Comparison of ENCODE assay signal across 18 cellular contexts in the genomic region with DNA sequence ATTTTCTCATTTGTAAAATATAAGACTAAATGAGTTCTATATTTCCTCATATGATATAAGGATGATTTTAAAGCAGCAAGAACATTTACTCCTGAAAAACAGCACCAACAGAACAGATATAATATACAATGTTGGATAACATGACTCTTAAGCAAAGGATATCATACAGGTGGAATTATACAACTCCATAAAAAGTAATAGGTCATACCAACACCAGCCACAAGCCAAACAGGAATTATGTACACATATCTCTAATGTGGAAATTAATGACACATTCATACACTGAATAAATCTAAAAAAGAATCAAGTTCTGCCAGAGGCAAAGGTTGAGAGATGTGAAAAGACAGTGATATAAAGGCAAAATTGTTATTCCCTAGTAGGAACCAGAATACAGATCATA. TPM values are rescaled to one million over a fixed set of nuclear protein-coding genes. Genes with fewer than 3 reads are reported as not detected.
A peak's percentile ranks its signal among the peaks of the same experiment; 100 is the strongest.
DNase-seq lines count a peak whose midpoint lies in the region; ATAC-seq and TF ChIP-seq lines count a peak whose summit lies in the region.
"Had no signal": no experiment of that assay in that cellular context is flagged by ENCODE, and none has a peak within 500 bp of the region (broad histone marks: within the 10 kb centered on the region; RNA-seq: fewer than 3 reads in every experiment).

No MANE protein-coding gene starts in this region.

- CTCF ChIA-PET in WTC11 (lab: Charles Lee), result no interaction called here
- CTCF ChIA-PET in T-cell (lab: Charles Lee), result no interaction called here

- H3K14ac ChIP-seq in mesenchymal stem cell (ENCODE audit: low read length in 2 of 2), result no peak overlapping the region

- H3K9me3 ChIP-seq in mesenchymal stem cell (ENCODE audit: control insufficient read depth, low read length), result no peaks in the 10 kb centered on the region

- peaks cover 87% of the 10 kb centered on the region for H3K4me1 Mint-ChIP-seq in activated naive CD4-positive, alpha-beta T cell treated with anti-CD3 and anti-CD28 coated beads, Interleukin-2, amount 50 U/mL, for 24 hours
- H3K4me1 Mint-ChIP-seq in WTC11 (peaks cover 72% of the 10 kb centered on the region), T-cell (peaks cover 75 to 77% (median 76%) of the 10 kb centered on the region in 3 donors)

- no peaks in the 10 kb centered on the region for H3K4me1 ChIP-seq in mesenchymal stem cell (ENCODE audit: control insufficient read depth, insufficient read depth, low read depth, low read length)

- H3K18ac ChIP-seq in mesenchymal stem cell (ENCODE audit: low read depth in 1 of 2, low read length in 2 of 2), result no peak overlapping the region

- H4K8ac ChIP-seq in mesenchymal stem cell (ENCODE audit: low read length), result no peak overlapping the region

- H2BK120ac ChIP-seq in mesenchymal stem cell (ENCODE audit: low read depth, low read length), result no peak overlapping the region

- H3K4ac ChIP-seq in mesenchymal stem cell (ENCODE audit: low read depth in 1 of 2, low read length in 2 of 2), result no peak overlapping the region

- H3K9me3 Mint-ChIP-seq in activated naive CD4-positive, alpha-beta T cell treated with anti-CD3 and anti-CD28 coated beads, Interleukin-2, amount 50 U/mL, for 24 hours, result no peaks in the 10 kb centered on the region
- H3K9me3 Mint-ChIP-seq in WTC11 (no peaks in the 10 kb centered on the region), T-cell (no peaks in the 10 kb centered on the region)
- H3K9me3 Mint-ChIP-seq: CD4-positive, alpha-beta T cell had no signal

- no peak for DNase-seq in activated naive CD4-positive, alpha-beta T cell treated with Interleukin-2 at 50 U/mL for 16 hours
- DNase-seq in WTC11 (ENCODE audit: low spot score) (no peak), mesenchymal stem cell (no peak), NCI-H1436 treated with DMSO at 0.1 percent for 48 hours (lab: John Stamatoyannopoulos, UW) (no peak), GOT3 (lab: John Stamatoyannopoulos, UW) (no peak), T-cell (no peak)
- DNase-seq in stimulated activated CD4-positive, alpha-beta T cell treated with anti-CD3 and anti-CD28 coated beads, Interleukin-15, amount 100 ng/mL, for 24 hours, result no peak
- DNase-seq: Calu3; CD4-positive, alpha-beta T cell; DMS53; NCI-H1092; NCI-H2081 treated with DMSO at 0.1 percent for 48 hours; NCI-H510A treated with DMSO at 0.1 percent for 48 hours; NCI-H82 had no signal

- no peak overlapping the region for H3K27ac Mint-ChIP-seq in activated naive CD4-positive, alpha-beta T cell treated with anti-CD3 and anti-CD28 coated beads, Interleukin-2, amount 50 U/mL, for 24 hours
- H3K27ac Mint-ChIP-seq in WTC11 (peak overlapping the region; percentile 47), T-cell (no peak overlapping the region)
- H3K27ac Mint-ChIP-seq: B cell; CD4-positive, alpha-beta T cell had no signal

- H3K9ac ChIP-seq in mesenchymal stem cell (ENCODE audit: low read length), result peak overlapping the region; percentile 3

- H2BK15ac ChIP-seq in mesenchymal stem cell (ENCODE audit: low read depth, poor library complexity, severe bottlenecking), result no peak overlapping the region

- H3K23ac ChIP-seq in mesenchymal stem cell (ENCODE audit: low read length in 2 of 2), result no peak overlapping the region

- H2AK5ac ChIP-seq in mesenchymal stem cell (ENCODE audit: low read length, severe bottlenecking), result no peak overlapping the region

- no peaks in the 10 kb centered on the region for H3K79me1 ChIP-seq in mesenchymal stem cell (replicated peaks; ENCODE audit: low read length, poor library complexity, severe bottlenecking)

- H3K36me3 Mint-ChIP-seq in activated naive CD4-positive, alpha-beta T cell treated with anti-CD3 and anti-CD28 coated beads, Interleukin-2, amount 50 U/mL, for 24 hours, result peaks cover 28% of the 10 kb centered on the region
- H3K36me3 Mint-ChIP-seq in WTC11 (peaks cover 24% of the 10 kb centered on the region), T-cell (peaks cover 31% of the 10 kb centered on the region)

- no peak for TF ChIP-seq CTCF in WTC11 (IDR thresholded peaks at IDR 0.05)

- H2AFZ ChIP-seq in mesenchymal stem cell (ENCODE audit: low read depth, low read length), result no peak overlapping the region

- no peak overlapping the region for H3K4me3 ChIP-seq in mesenchymal stem cell (ENCODE audit: insufficient read depth in 1 of 2, low read depth in 1 of 2, low read length in 2 of 2)
- H3K4me3 ChIP-seq: K562 had no signal

- ATAC-seq in WTC11 (no peak), T-cell (replicated peaks in 1 of 4) (no peak)
- ATAC-seq: K562 had no signal

- H3K27ac ChIP-seq in mesenchymal stem cell (ENCODE audit: low read length, poor library complexity, severe bottlenecking), result no peak overlapping the region
- H3K27ac ChIP-seq: 22Rv1 had no signal

- H3K36me3 ChIP-seq in mesenchymal stem cell (ENCODE audit: control insufficient read depth in 1 of 2, insufficient read depth in 2 of 2, low read depth in 1 of 2, low read length in 2 of 2), result peaks cover 0 to 45% of the 10 kb centered on the region in 2 experiments

- H4K91ac ChIP-seq in mesenchymal stem cell (ENCODE audit: low read length), result no peak overlapping the region

- peak overlapping the region; percentile 52 for H3K4me3 Mint-ChIP-seq in activated naive CD4-positive, alpha-beta T cell treated with anti-CD3 and anti-CD28 coated beads, Interleukin-2, amount 50 U/mL, for 24 hours
- H3K4me3 Mint-ChIP-seq in WTC11 (no peak overlapping the region), T-cell (peak overlapping the region in 1 of 3 donors; percentile 4)
- H3K4me3 Mint-ChIP-seq: B cell; CD4-positive, alpha-beta T cell had no signal

- POLR2A ChIA-PET in WTC11 (lab: Charles Lee), result no interaction called here
- POLR2A ChIA-PET in T-cell (lab: Charles Lee), result interaction anchor here in 1 of 2 donors (2.0 kb wide), 1 partner anchor 26 kb away, joined by 5 read pairs; no protein-coding TSS in a partner anchor

- H2BK5ac ChIP-seq in mesenchymal stem cell (ENCODE audit: low read depth, low read length, poor library complexity, severe bottlenecking), result no peak overlapping the region

- H3K27me3 ChIP-seq in mesenchymal stem cell (ENCODE audit: control insufficient read depth in 1 of 2, insufficient read depth in 1 of 2, low read length in 2 of 2), result no peaks in the 10 kb centered on the region

- no peak overlapping the region for H2BK12ac ChIP-seq in mesenchymal stem cell (ENCODE audit: low read length in 2 of 2)

- no peaks in the 10 kb centered on the region for H3K27me3 Mint-ChIP-seq in activated naive CD4-positive, alpha-beta T cell treated with anti-CD3 and anti-CD28 coated beads, Interleukin-2, amount 50 U/mL, for 24 hours
- H3K27me3 Mint-ChIP-seq in WTC11 (ENCODE audit: low read depth) (no peaks in the 10 kb centered on the region), T-cell (no peaks in the 10 kb centered on the region)
- H3K27me3 Mint-ChIP-seq: B cell; CD4-positive, alpha-beta T cell had no signal

- no peak overlapping the region for H3K4me2 ChIP-seq in mesenchymal stem cell (ENCODE audit: low read length, poor library complexity, severe bottlenecking)

TF ChIP-seq in WTC11, 78 proteins besides CTCF, POLR2A, EP300 and RAD21 (continues in another document):
- TF ChIP-seq TCF7 (CRISPR knock-in tag; IDR thresholded peaks at IDR 0.05; ENCODE audit: low read depth) (no peak), RELA (CRISPR knock-in tag; IDR thresholded peaks at IDR 0.05; ENCODE audit: borderline replicate concordance) (no peak), CREB1 (CRISPR knock-in tag; IDR thresholded peaks at IDR 0.05) (no peak)
- TF ChIP-seq, protein P1, sequence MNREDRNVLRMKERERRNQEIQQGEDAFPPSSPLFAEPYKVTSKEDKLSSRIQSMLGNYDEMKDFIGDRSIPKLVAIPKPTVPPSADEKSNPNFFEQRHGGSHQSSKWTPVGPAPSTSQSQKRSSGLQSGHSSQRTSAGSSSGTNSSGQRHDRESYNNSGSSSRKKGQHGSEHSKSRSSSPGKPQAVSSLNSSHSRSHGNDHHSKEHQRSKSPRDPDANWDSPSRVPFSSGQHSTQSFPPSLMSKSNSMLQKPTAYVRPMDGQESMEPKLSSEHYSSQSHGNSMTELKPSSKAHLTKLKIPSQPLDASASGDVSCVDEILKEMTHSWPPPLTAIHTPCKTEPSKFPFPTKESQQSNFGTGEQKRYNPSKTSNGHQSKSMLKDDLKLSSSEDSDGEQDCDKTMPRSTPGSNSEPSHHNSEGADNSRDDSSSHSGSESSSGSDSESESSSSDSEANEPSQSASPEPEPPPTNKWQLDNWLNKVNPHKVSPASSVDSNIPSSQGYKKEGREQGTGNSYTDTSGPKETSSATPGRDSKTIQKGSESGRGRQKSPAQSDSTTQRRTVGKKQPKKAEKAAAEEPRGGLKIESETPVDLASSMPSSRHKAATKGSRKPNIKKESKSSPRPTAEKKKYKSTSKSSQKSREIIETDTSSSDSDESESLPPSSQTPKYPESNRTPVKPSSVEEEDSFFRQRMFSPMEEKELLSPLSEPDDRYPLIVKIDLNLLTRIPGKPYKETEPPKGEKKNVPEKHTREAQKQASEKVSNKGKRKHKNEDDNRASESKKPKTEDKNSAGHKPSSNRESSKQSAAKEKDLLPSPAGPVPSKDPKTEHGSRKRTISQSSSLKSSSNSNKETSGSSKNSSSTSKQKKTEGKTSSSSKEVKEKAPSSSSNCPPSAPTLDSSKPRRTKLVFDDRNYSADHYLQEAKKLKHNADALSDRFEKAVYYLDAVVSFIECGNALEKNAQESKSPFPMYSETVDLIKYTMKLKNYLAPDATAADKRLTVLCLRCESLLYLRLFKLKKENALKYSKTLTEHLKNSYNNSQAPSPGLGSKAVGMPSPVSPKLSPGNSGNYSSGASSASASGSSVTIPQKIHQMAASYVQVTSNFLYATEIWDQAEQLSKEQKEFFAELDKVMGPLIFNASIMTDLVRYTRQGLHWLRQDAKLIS (CRISPR knock-in tag; IDR thresholded peaks at IDR 0.05; ENCODE audit: borderline replicate concordance), result no peak
- TF ChIP-seq, protein P2, sequence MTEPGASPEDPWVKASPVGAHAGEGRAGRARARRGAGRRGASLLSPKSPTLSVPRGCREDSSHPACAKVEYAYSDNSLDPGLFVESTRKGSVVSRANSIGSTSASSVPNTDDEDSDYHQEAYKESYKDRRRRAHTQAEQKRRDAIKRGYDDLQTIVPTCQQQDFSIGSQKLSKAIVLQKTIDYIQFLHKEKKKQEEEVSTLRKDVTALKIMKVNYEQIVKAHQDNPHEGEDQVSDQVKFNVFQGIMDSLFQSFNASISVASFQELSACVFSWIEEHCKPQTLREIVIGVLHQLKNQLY (CRISPR knock-in tag; IDR thresholded peaks at IDR 0.05), result no peak
- TF ChIP-seq, protein P3, sequence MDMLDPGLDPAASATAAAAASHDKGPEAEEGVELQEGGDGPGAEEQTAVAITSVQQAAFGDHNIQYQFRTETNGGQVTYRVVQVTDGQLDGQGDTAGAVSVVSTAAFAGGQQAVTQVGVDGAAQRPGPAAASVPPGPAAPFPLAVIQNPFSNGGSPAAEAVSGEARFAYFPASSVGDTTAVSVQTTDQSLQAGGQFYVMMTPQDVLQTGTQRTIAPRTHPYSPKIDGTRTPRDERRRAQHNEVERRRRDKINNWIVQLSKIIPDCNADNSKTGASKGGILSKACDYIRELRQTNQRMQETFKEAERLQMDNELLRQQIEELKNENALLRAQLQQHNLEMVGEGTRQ (CRISPR knock-in tag; IDR thresholded peaks at IDR 0.05), result no peak

RNA-seq across cellular contexts. Expression of a gene that starts 25.9 kb away (rescaled TPM):
- 27.2 to 40.4 TPM (median 35.7 TPM) in 3 replicates for total RNA-seq in WTC11 (2021)
- polyA plus RNA-seq in mesenchymal stem cell (2013, experiment 1 of 2), result 19.8 TPM
- polyA plus RNA-seq in mesenchymal stem cell (2013, experiment 2 of 2), result 21.1 TPM
- total RNA-seq in T-cell, result 10 to 100 TPM; 50.0 to 77.9 (median 58.7) TPM
